In the genomic region with DNA sequence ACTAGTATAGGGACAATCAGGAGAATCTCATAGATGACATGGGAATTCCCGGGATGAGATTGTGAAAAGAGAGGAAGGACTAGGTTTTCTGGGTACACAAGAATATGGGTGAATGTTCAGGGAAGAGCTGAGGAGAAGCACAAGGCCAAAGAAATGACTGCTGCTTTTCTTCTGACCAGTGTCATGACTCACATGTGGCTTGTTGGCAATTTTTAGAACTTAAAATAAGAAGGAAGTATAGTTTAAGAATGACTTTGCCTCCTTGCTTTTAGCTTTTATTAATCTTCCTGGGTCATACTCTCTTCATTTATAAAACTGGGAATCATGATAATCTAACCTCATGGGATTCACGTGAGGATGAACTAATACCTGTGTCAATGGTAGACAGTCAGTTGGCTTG, we compare ENCODE assay signal across 35 cellular contexts.
DNase-seq lines count a peak whose midpoint lies in the region; ATAC-seq and TF ChIP-seq lines count a peak whose summit lies in the region.
"Had no signal": no experiment of that assay in that cellular context is flagged by ENCODE, and none has a peak within 500 bp of the region (broad histone marks: within the 10 kb centered on the region; RNA-seq: fewer than 3 reads in every experiment).

No MANE protein-coding gene starts in this region.

- ATAC-seq in IMR-90 (ENCODE audit: low read depth) (no peak), GM21737 (IDR thresholded peaks at IDR 0.05; ENCODE audit: unreplicated experiment) (no peak), HG03442 (IDR thresholded peaks at IDR 0.05; ENCODE audit: unreplicated experiment) (no peak)
- no peak for ATAC-seq in natural killer cell treated with Interleukin-12 subunit alpha and Interleukin-12 subunit beta and Interleukin-15 and Interleukin-18, amount 100 ng/mL, for 72 hours
- ATAC-seq: A549; activated T-helper 17 cell treated with anti-CD3 and anti-CD28 coated beads, Interleukin-2, amount 50 U/mL, for 72 hours; left colon; Right ventricle myocardium inferior; SK-N-SH treated with all-trans-retinoic acid at 6 μM for 48 hours; T-helper 17 cell had no signal

- intact Hi-C loops in IMR-90 (cut with micrococcal nuclease) (no loop called here), ascending aorta (cut with DNase I) (no loop called here)

- no peak overlapping the region for H3K18ac ChIP-seq in IMR-90 (ENCODE audit: low read depth, low read length)

- H2BK120ac ChIP-seq in IMR-90 (ENCODE audit: low read depth, low read length) = no peak overlapping the region

- H4K20me1 ChIP-seq in IMR-90 (ENCODE audit: insufficient read depth, low read length) = no peaks in the 10 kb centered on the region
- H4K20me1 ChIP-seq: BLaER1 treated with 17β-estradiol and CSF1 and Interleukin-3, amounts not matched to agents 10 nM and 100 nM had no signal

- H2BK5ac ChIP-seq in IMR-90 (ENCODE audit: low read depth, low read length, poor library complexity, severe bottlenecking) = no peak overlapping the region

- peaks cover 0 to 3% of the 10 kb centered on the region in 2 donors for H3K27me3 Mint-ChIP-seq in natural killer cell treated with Interleukin-12 subunit alpha and Interleukin-12 subunit beta and Interleukin-15 and Interleukin-18, amount 100 ng/mL, for 72 hours
- H3K27me3 Mint-ChIP-seq: activated CD4-positive, alpha-beta memory T cell treated with anti-CD3 and anti-CD28 coated beads, Interleukin-2, amount 10 ng/mL, durations not matched to agents 7 days and 5 days; activated naive CD4-positive, alpha-beta T cell treated with anti-CD3 and anti-CD28 coated beads, Interleukin-2, amount 50 U/mL, for 24 hours; activated T-helper 17 cell treated with anti-CD3 and anti-CD28 coated beads, Interleukin-2, amount 50 U/mL, for 72 hours; naive B cell; stimulated activated naive CD8-positive, alpha-beta T cell treated with anti-CD3 and anti-CD28 coated beads, Interleukin-15, Interleukin-2, amounts not matched to agents 100 ng/mL and 50 ng/mL, for 24 hours; T-helper 17 cell had no signal

- no peak overlapping the region for H3K9ac ChIP-seq in IMR-90 (ENCODE audit: low read depth, low read length)
- H3K9ac ChIP-seq: BLaER1 treated with 17β-estradiol and CSF1 and Interleukin-3, amounts not matched to agents 10 nM and 100 nM had no signal

- no peak overlapping the region for H2BK20ac ChIP-seq in IMR-90 (ENCODE audit: low read depth, low read length)

- H3K36me3 Mint-ChIP-seq in natural killer cell treated with Interleukin-12 subunit alpha and Interleukin-12 subunit beta and Interleukin-15 and Interleukin-18, amount 100 ng/mL, for 72 hours = no peaks in the 10 kb centered on the region
- H3K36me3 Mint-ChIP-seq: activated naive CD4-positive, alpha-beta T cell treated with anti-CD3 and anti-CD28 coated beads, Interleukin-2, amount 50 U/mL, for 24 hours; IgD-negative memory B cell; naive B cell had no signal

- no peak overlapping the region for H4K91ac ChIP-seq in IMR-90 (ENCODE audit: insufficient read depth, low read depth, low read length)

- H3K27me3 ChIP-seq in IMR-90 (ENCODE audit: control insufficient read depth, insufficient read depth, low read length) = no peaks in the 10 kb centered on the region
- no peaks in the 10 kb centered on the region for H3K27me3 ChIP-seq in ascending aorta
- H3K27me3 ChIP-seq: BLaER1 treated with 17β-estradiol and CSF1 and Interleukin-3, amounts not matched to agents 10 nM and 100 nM; cardiac muscle cell; thyroid gland had no signal

- H3K79me1 ChIP-seq in IMR-90 (ENCODE audit: low read depth in 1 of 2, low read length in 2 of 2) = no peaks in the 10 kb centered on the region

- H3K27ac ChIP-seq in IMR-90 (ENCODE audit: insufficient read depth, low read length) (no peak overlapping the region), ascending aorta (peak overlapping the region; percentile 27 to 52)
- H3K27ac ChIP-seq: A549, cardiac muscle cell, psoas muscle, thyroid gland had no signal

- H4K5ac ChIP-seq in IMR-90 (ENCODE audit: low read depth, low read length) = no peak overlapping the region

- H3K27ac Mint-ChIP-seq in natural killer cell treated with Interleukin-12 subunit alpha and Interleukin-12 subunit beta and Interleukin-15 and Interleukin-18, amount 100 ng/mL, for 72 hours = no peak overlapping the region
- H3K27ac Mint-ChIP-seq: activated CD4-positive, alpha-beta memory T cell treated with anti-CD3 and anti-CD28 coated beads, Interleukin-2, amount 10 ng/mL, durations not matched to agents 7 days and 5 days; activated naive CD4-positive, alpha-beta T cell treated with anti-CD3 and anti-CD28 coated beads, Interleukin-2, amount 50 U/mL, for 24 hours; activated T-helper 17 cell treated with anti-CD3 and anti-CD28 coated beads, Interleukin-2, amount 50 U/mL, for 72 hours; stimulated activated naive CD8-positive, alpha-beta T cell treated with anti-CD3 and anti-CD28 coated beads, Interleukin-15, Interleukin-2, amounts not matched to agents 100 ng/mL and 50 ng/mL, for 24 hours; T-helper 17 cell had no signal

- peaks cover 3% of the 10 kb centered on the region for H3K9me3 Mint-ChIP-seq in natural killer cell treated with Interleukin-12 subunit alpha and Interleukin-12 subunit beta and Interleukin-15 and Interleukin-18, amount 100 ng/mL, for 72 hours
- H3K9me3 Mint-ChIP-seq: activated CD4-positive, alpha-beta memory T cell treated with anti-CD3 and anti-CD28 coated beads, Interleukin-2, amount 10 ng/mL, durations not matched to agents 7 days and 5 days; activated naive CD4-positive, alpha-beta T cell treated with anti-CD3 and anti-CD28 coated beads, Interleukin-2, amount 50 U/mL, for 24 hours; activated T-helper 17 cell treated with anti-CD3 and anti-CD28 coated beads, Interleukin-2, amount 50 U/mL, for 72 hours; IgD-negative memory B cell; stimulated activated naive CD8-positive, alpha-beta T cell treated with anti-CD3 and anti-CD28 coated beads, Interleukin-15, Interleukin-2, amounts not matched to agents 100 ng/mL and 50 ng/mL, for 24 hours had no signal

- dilution Hi-C loops in IMR-90 (cut with HindIII; ENCODE audit: low sequenced_read_pairs, unreplicated experiment) = no loop called here

- no peaks in the 10 kb centered on the region for H3K4me1 ChIP-seq in IMR-90 (ENCODE audit: control insufficient read depth, insufficient read depth, low read length)
- H3K4me1 ChIP-seq in ascending aorta = peaks cover 0 to 5% of the 10 kb centered on the region in 2 donors
- H3K4me1 ChIP-seq: A549, thyroid gland had no signal

- CTCF ChIA-PET in IMR-90 (lab: Yijun Ruan, JAX) = no interaction called here

- no peak overlapping the region for H3K56ac ChIP-seq in IMR-90 (ENCODE audit: extremely low read depth, insufficient read depth, low read length)

- H2AK5ac ChIP-seq in IMR-90 (ENCODE audit: low read depth, low read length) = no peak overlapping the region

- WGBS in IMR-90 (ENCODE audit: extremely low coverage in 2 of 2, insufficient read length in 1 of 2), 2 experiments = 80% methylated on average over 1 of the region's 2 CpGs; no CpG with 5 or more reads in 1 of the 2 experiments

- H4K8ac ChIP-seq in IMR-90 (ENCODE audit: low read depth in 2 of 2, low read length in 2 of 2) = no peak overlapping the region

- no peaks in the 10 kb centered on the region for H3K4me1 Mint-ChIP-seq in natural killer cell treated with Interleukin-12 subunit alpha and Interleukin-12 subunit beta and Interleukin-15 and Interleukin-18, amount 100 ng/mL, for 72 hours (ENCODE audit: low read depth in 2 of 2)
- H3K4me1 Mint-ChIP-seq: activated CD4-positive, alpha-beta memory T cell treated with anti-CD3 and anti-CD28 coated beads, Interleukin-2, amount 10 ng/mL, durations not matched to agents 7 days and 5 days; activated naive CD4-positive, alpha-beta T cell treated with anti-CD3 and anti-CD28 coated beads, Interleukin-2, amount 50 U/mL, for 24 hours; activated T-helper 17 cell treated with anti-CD3 and anti-CD28 coated beads, Interleukin-2, amount 50 U/mL, for 72 hours; T-helper 17 cell had no signal

- POLR2A ChIA-PET in IMR-90 (lab: Charles Lee; ENCODE audit: unreplicated experiment) = no interaction called here

- no peak overlapping the region for H3K4me3 Mint-ChIP-seq in natural killer cell treated with Interleukin-12 subunit alpha and Interleukin-12 subunit beta and Interleukin-15 and Interleukin-18, amount 100 ng/mL, for 72 hours
- H3K4me3 Mint-ChIP-seq: activated CD4-positive, alpha-beta memory T cell treated with anti-CD3 and anti-CD28 coated beads, Interleukin-2, amount 10 ng/mL, durations not matched to agents 7 days and 5 days; activated naive CD4-positive, alpha-beta T cell treated with anti-CD3 and anti-CD28 coated beads, Interleukin-2, amount 50 U/mL, for 24 hours; activated T-helper 17 cell treated with anti-CD3 and anti-CD28 coated beads, Interleukin-2, amount 50 U/mL, for 72 hours; IgD-negative memory B cell; naive B cell; stimulated activated naive CD8-positive, alpha-beta T cell treated with anti-CD3 and anti-CD28 coated beads, Interleukin-15, Interleukin-2, amounts not matched to agents 100 ng/mL and 50 ng/mL, for 24 hours; T-helper 17 cell had no signal

- H3K9me3 ChIP-seq in IMR-90 (ENCODE audit: control insufficient read depth, insufficient read depth, low read length) = no peaks in the 10 kb centered on the region
- no peaks in the 10 kb centered on the region for H3K9me3 ChIP-seq in ascending aorta
- H3K9me3 ChIP-seq: A549; BLaER1 treated with 17β-estradiol and CSF1 and Interleukin-3, amounts not matched to agents 10 nM and 100 nM; psoas muscle; thyroid gland had no signal

- no peaks in the 10 kb centered on the region for H3K36me3 ChIP-seq in IMR-90 (ENCODE audit: control insufficient read depth, insufficient read depth, low read length)
- H3K36me3 ChIP-seq in ascending aorta = no peaks in the 10 kb centered on the region
- H3K36me3 ChIP-seq: BLaER1 treated with 17β-estradiol and CSF1 and Interleukin-3, amounts not matched to agents 10 nM and 100 nM; cardiac muscle cell; thyroid gland had no signal

- TF ChIP-seq RAD21 in IMR-90 (IDR thresholded peaks at IDR 0.05; ENCODE audit: low read length) = no peak

- no peak overlapping the region for H2AK9ac ChIP-seq in IMR-90 (replicated peaks; ENCODE audit: low read depth, low read length, poor library complexity)

- DNase-seq in AG08395 (ENCODE audit: low spot score) (peak; percentile 12), IMR-90 (peak; percentile 0), ascending aorta (ENCODE audit: low spot score in 2 of 2) (no peak), myocyte (ENCODE audit: low read depth) (peak; percentile 56)
- no peak for DNase-seq in natural killer cell treated with Interleukin-12 subunit alpha and Interleukin-12 subunit beta and Interleukin-15 and Interleukin-18, amount 100 ng/mL, for 72 hours (ENCODE audit: low spot score)
- DNase-seq in stimulated activated CD4-positive, alpha-beta T cell treated with anti-CD3 and anti-CD28 coated beads, Interleukin-4, amount 100 ng/mL, for 4 hours = no peak
- DNase-seq: activated CD4-positive, alpha-beta memory T cell treated with anti-CD3 and anti-CD28 coated beads, Interleukin-2, amount 10 ng/mL, durations not matched to agents 7 days and 5 days; activated CD4-positive, alpha-beta T cell treated with anti-CD3 and anti-CD28 coated beads for 1 hour; activated CD8-positive, alpha-beta memory T cell treated with anti-CD3 and anti-CD28 coated beads, Interleukin-2, amount 50 U/mL, for 48 hours; COR-L47; DMS53; effector memory CD4-positive, alpha-beta T cell; erythroblast; left colon; mesendoderm; naive B cell; NCI-H2107; NCI-H446; NCI-H774; nucleus accumbens; psoas muscle; T-helper 17 cell; thyroid gland had no signal

- no peak overlapping the region for H3K4me2 ChIP-seq in IMR-90 (ENCODE audit: low read depth, low read length)
- H3K4me2 ChIP-seq: A549 had no signal

- in situ Hi-C loops in IMR-90 (cut with MboI; ENCODE audit: low sequenced_read_pairs) = no loop called here

- H2BK15ac ChIP-seq in IMR-90 (ENCODE audit: low read depth, low read length) = no peak overlapping the region

- H3K4me3 ChIP-seq in IMR-90 (ENCODE audit: insufficient read depth, low read depth, low read length) (no peak overlapping the region), ascending aorta (no peak overlapping the region)
- H3K4me3 ChIP-seq: A549; BLaER1 treated with 17β-estradiol and CSF1 and Interleukin-3, amounts not matched to agents 10 nM and 100 nM; cardiac muscle cell; coronary artery; psoas muscle; thyroid gland had no signal

- no TSS peak for BruUV-seq in IMR-90 (replicated peaks; lab: Mats Ljungman, UMichigan)

- H3K14ac ChIP-seq in IMR-90 (replicated peaks; ENCODE audit: low read depth, low read length) = no peak overlapping the region

- TF ChIP-seq POLR2A in IMR-90 (IDR thresholded peaks at IDR 0.05; ENCODE audit: low read depth, low read length) = no peak

- TF ChIP-seq CTCF in IMR-90 (conservative IDR thresholded peaks at IDR 0.05; ENCODE audit: low read depth, low read length) (no peak), ascending aorta (IDR thresholded peaks at IDR 0.05) (no peak)

- H3K9me1 ChIP-seq in IMR-90 (ENCODE audit: insufficient read depth, low read length) = no peaks in the 10 kb centered on the region

- no peak overlapping the region for H3K23ac ChIP-seq in IMR-90 (ENCODE audit: low read depth, low read length)

- H3K4ac ChIP-seq in IMR-90 (ENCODE audit: low read depth, low read length) = no peak overlapping the region

- no peak overlapping the region for H2AFZ ChIP-seq in IMR-90 (replicated peaks; ENCODE audit: low read length, poor library complexity)

Comparison
In these comparisons a context has a peak if more than half of its experiments do, and no peak if none do; other contexts are left out.
1. DNase-seq: peak in AG08395 (single experiment), IMR-90 (single experiment) and myocyte (single experiment); none in ascending aorta (0 of 2), natural killer cell treated with Interleukin-12 subunit alpha and Interleukin-12 subunit beta and Interleukin-15 and Interleukin-18, amount 100 ng/mL, for 72 hours (single experiment) and stimulated activated CD4-positive, alpha-beta T cell treated with anti-CD3 and anti-CD28 coated beads, Interleukin-4, amount 100 ng/mL, for 4 hours (0 of 2).